In the genomic region with DNA sequence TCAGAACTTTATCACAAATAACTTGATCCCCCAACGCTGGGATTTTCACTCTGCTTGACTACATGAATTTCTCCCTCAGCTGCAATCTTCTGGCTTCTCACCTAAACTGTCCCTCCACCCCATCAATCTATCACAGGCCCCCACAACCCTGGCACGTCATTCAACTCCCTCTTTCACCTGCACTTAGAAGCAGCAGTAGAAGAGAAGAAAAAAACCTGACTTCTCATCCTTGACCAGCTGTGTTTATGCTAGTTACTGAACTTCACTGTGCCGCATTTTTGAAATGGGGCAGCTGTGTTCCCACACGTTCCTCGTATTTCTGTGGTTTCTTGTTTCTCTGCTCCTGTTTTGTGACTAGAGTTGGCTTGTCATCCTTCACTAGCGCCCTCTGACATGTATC, we compare ENCODE assay signal across 8 cellular contexts. TPM values are rescaled to one million over a fixed set of nuclear protein-coding genes. Genes with fewer than 3 reads are reported as not detected.
A peak's percentile ranks its signal among the peaks of the same experiment; 100 is the strongest.
DNase-seq lines count a peak whose midpoint lies in the region; ATAC-seq and TF ChIP-seq lines count a peak whose summit lies in the region.

No MANE protein-coding gene starts in this region.

- no peaks in the 10 kb centered on the region for H3K9me3 ChIP-seq in left lung

- no peak overlapping the region for H3K27ac ChIP-seq in left lung

- peak; percentile 44 for ATAC-seq in left lung
- no peak for ATAC-seq in GM18861 (IDR thresholded peaks at IDR 0.05; ENCODE audit: unreplicated experiment)
- ATAC-seq in GM19452 (IDR thresholded peaks at IDR 0.05; ENCODE audit: unreplicated experiment) = no peak

- intact Hi-C loops in left lung (cut with DNase I) (no loop called here), lower leg skin (cut with DNase I; ENCODE audit: low total_unique reads) (no loop called here)

- DNase-seq in HCEC 1CT (peak; percentile 84), OCI-M1 (lab: John Stamatoyannopoulos, UW) (peak; percentile 24), left lung (no peak), lower leg skin (ENCODE audit: low spot score in 2 of 2) (no peak)
- DNase-seq in activated CD4-positive, CD25-positive, alpha-beta regulatory T cell (lab: John Stamatoyannopoulos, UW) = no peak

- TF ChIP-seq CTCF in left lung (IDR thresholded peaks at IDR 0.05) (no peak), lower leg skin (IDR thresholded peaks at IDR 0.05) (no peak)

- TF ChIP-seq POLR2A in lower leg skin (IDR thresholded peaks at IDR 0.05) = no peak

- no peaks in the 10 kb centered on the region for H3K27me3 ChIP-seq in left lung

- H3K4me3 ChIP-seq in GM08714 (ENCODE audit: low read length) = 0 out of 2 replicates have a peak overlapping the region, but pooled peaks have one; percentile 14
- H3K4me3 ChIP-seq in left lung = no peak overlapping the region
- no peak overlapping the region for H3K4me3 ChIP-seq in lower leg skin (ENCODE audit: low read depth, poor library complexity, severe bottlenecking)

- WGBS in lower leg skin, 2 donors = 23 to 37% methylated on average over 6 of the region's 6 CpGs

- H3K4me1 ChIP-seq in left lung = peaks cover 0 to 23% of the 10 kb centered on the region in 2 donors

- peaks cover 0 to 4% of the 10 kb centered on the region in 2 donors for H3K36me3 ChIP-seq in left lung

RNA-seq across cellular contexts. Expression of gene ITPR2, which starts 35.0 kb away (rescaled TPM):
- 10 to 100 TPM; 37.7 to 67.8 TPM for total RNA-seq in left lung
- 10 to 100 TPM; 42.8 to 62.5 (median 52.1) TPM for total RNA-seq in lower leg skin

Comparison
In these comparisons a context has a peak if more than half of its experiments do, and no peak if none do; other contexts are left out.
1. DNase-seq: peak in HCEC 1CT (single experiment) and OCI-M1 (single experiment); none in left lung (0 of 2), lower leg skin (0 of 2) and activated CD4-positive, CD25-positive, alpha-beta regulatory T cell (0 of 4).